18 cellular contexts compared by ENCODE assay signal in genomic region chr18:3799515-3799914, GRCh38.
DNase-seq lines count a peak whose midpoint lies in the region; ATAC-seq and TF ChIP-seq lines count a peak whose summit lies in the region.
"Had no signal": no experiment of that assay in that cellular context is flagged by ENCODE, and none has a peak within 500 bp of the region (broad histone marks: within the 10 kb centered on the region; RNA-seq: fewer than 3 reads in every experiment).

No MANE protein-coding gene starts in this region.

- no peak overlapping the region for H3K4me3 ChIP-seq in HAP-1
- H3K4me3 ChIP-seq: spleen had no signal

- H3K4me3 Mint-ChIP-seq in brain (no peak overlapping the region), T-helper 17 cell (no peak overlapping the region)
- H3K4me3 Mint-ChIP-seq: activated B cell treated with CpG ODN at 0.5 μM for 24 hours; endodermal cell; naive thymus-derived CD8-positive, alpha-beta T cell; stimulated activated effector memory CD8-positive, alpha-beta T cell treated with anti-CD3 and anti-CD28 coated beads, Interleukin-12 subunit alpha, Interleukin-12 subunit beta, amount 100 ng/mL, for 72 hours had no signal

- DNase-seq in HAP-1 (ENCODE audit: low spot score in 2 of 2): peak; percentile 33 to 40
- DNase-seq in NCI-H187 (lab: John Stamatoyannopoulos, UW): peak; percentile 20 to 32
- peak; percentile 37 for DNase-seq in middle frontal gyrus (ENCODE audit: extremely low spot score, low spot score)
- DNase-seq in sciatic nerve (ENCODE audit: low spot score): no peak
- no peak for DNase-seq in T-helper 17 cell
- no peak for DNase-seq in mucosa of gallbladder (ENCODE audit: low spot score)
- DNase-seq: activated B cell treated with CpG ODN at 0.5 μM for 24 hours; activated effector memory CD4-positive, alpha-beta T cell treated with anti-CD3 and anti-CD28 coated beads, Interleukin-2, amount 50 U/mL, for 16 hours; amniotic stem cell; endodermal cell; naive thymus-derived CD8-positive, alpha-beta T cell; NK-92 treated with Interleukin-12 subunit alpha and Interleukin-12 subunit beta, amount 100 ng/mL, for 24 hours; spleen; T-helper 1 cell had no signal

- peaks cover 4% of the 10 kb centered on the region for H3K4me1 ChIP-seq in HAP-1
- H3K4me1 ChIP-seq: spleen had no signal

- H3K27me3 ChIP-seq in HAP-1 (ENCODE audit: low read depth): no peaks in the 10 kb centered on the region

- H3K9me3 Mint-ChIP-seq in brain: peaks cover 0 to 2% (median 0%) of the 10 kb centered on the region in 5 experiments
- H3K9me3 Mint-ChIP-seq: activated B cell treated with CpG ODN at 0.5 μM for 24 hours; endodermal cell; naive thymus-derived CD8-positive, alpha-beta T cell; stimulated activated effector memory CD8-positive, alpha-beta T cell treated with anti-CD3 and anti-CD28 coated beads, Interleukin-12 subunit alpha, Interleukin-12 subunit beta, amount 100 ng/mL, for 72 hours had no signal

- TF ChIP-seq CTCF in brain (conservative IDR thresholded peaks at IDR 0.05): no peak

- H3K9me3 ChIP-seq in HAP-1: no peaks in the 10 kb centered on the region
- no peaks in the 10 kb centered on the region for H3K9me3 ChIP-seq in T-helper 17 cell (ENCODE audit: control insufficient read depth, low read length, poor library complexity, severe bottlenecking)
- H3K9me3 ChIP-seq: spleen had no signal

- no peaks in the 10 kb centered on the region for H3K27me3 Mint-ChIP-seq in brain
- H3K27me3 Mint-ChIP-seq in T-helper 17 cell: peaks cover 38% of the 10 kb centered on the region
- H3K27me3 Mint-ChIP-seq: progenitor cell of endocrine pancreas had no signal

- H3K27ac Mint-ChIP-seq in brain (peak overlapping the region in 4 of 5 experiments; percentile 35 to 75 (median 64)), T-helper 17 cell (no peak overlapping the region)
- H3K27ac Mint-ChIP-seq: activated B cell treated with CpG ODN at 0.5 μM for 24 hours; endodermal cell; naive thymus-derived CD8-positive, alpha-beta T cell; progenitor cell of endocrine pancreas; stimulated activated effector memory CD8-positive, alpha-beta T cell treated with anti-CD3 and anti-CD28 coated beads, Interleukin-12 subunit alpha, Interleukin-12 subunit beta, amount 100 ng/mL, for 72 hours had no signal

- H3K36me3 ChIP-seq in HAP-1 (replicated peaks): no peaks in the 10 kb centered on the region
- H3K36me3 ChIP-seq: spleen had no signal

- in situ Hi-C loops in HAP-1 (cut with MboI; ENCODE audit: low sequenced_read_pairs): no loop called here

- intact Hi-C loops in sciatic nerve (cut with DNase I): no loop called here

- ATAC-seq in sciatic nerve (no peak), T-helper 17 cell (no peak)
- ATAC-seq: HepG2; naive thymus-derived CD8-positive, alpha-beta T cell; stimulated activated effector memory CD8-positive, alpha-beta T cell treated with anti-CD3 and anti-CD28 coated beads, Interleukin-12 subunit alpha, Interleukin-12 subunit beta, amount 100 ng/mL, for 72 hours had no signal

- H3K4me1 Mint-ChIP-seq in brain (peaks cover 16% of the 10 kb centered on the region), T-helper 17 cell (no peaks in the 10 kb centered on the region)
- H3K4me1 Mint-ChIP-seq: activated B cell treated with CpG ODN at 0.5 μM for 24 hours; naive thymus-derived CD8-positive, alpha-beta T cell; stimulated activated effector memory CD8-positive, alpha-beta T cell treated with anti-CD3 and anti-CD28 coated beads, Interleukin-12 subunit alpha, Interleukin-12 subunit beta, amount 100 ng/mL, for 72 hours had no signal

- H3K36me3 Mint-ChIP-seq in brain (peaks cover 3% of the 10 kb centered on the region), T-helper 17 cell (ENCODE audit: low read depth) (no peaks in the 10 kb centered on the region)
- H3K36me3 Mint-ChIP-seq: naive thymus-derived CD8-positive, alpha-beta T cell; stimulated activated effector memory CD8-positive, alpha-beta T cell treated with anti-CD3 and anti-CD28 coated beads, Interleukin-12 subunit alpha, Interleukin-12 subunit beta, amount 100 ng/mL, for 72 hours had no signal

Comparison
In these comparisons a context has a peak if more than half of its experiments do, and no peak if none do; other contexts are left out.
1. DNase-seq: peak in HAP-1 (2 of 2), NCI-H187 (2 of 2) and middle frontal gyrus (single experiment); none in sciatic nerve (single experiment), T-helper 17 cell (0 of 3) and mucosa of gallbladder (single experiment).